Comparison of ENCODE assay signal across 6 cellular contexts in genomic region chr7:91356915-91357314, GRCh38.
"Had no signal": no experiment of that assay in that cellular context is flagged by ENCODE, and none has a peak within 500 bp of the region (broad histone marks: within the 10 kb centered on the region; RNA-seq: fewer than 3 reads in every experiment).

No MANE protein-coding gene starts in this region.

- H3K27ac ChIP-seq: GM23248 had no signal

- H3K4me3 Mint-ChIP-seq: H9 had no signal

- ATAC-seq: K562 had no signal

- DNase-seq: GOT3, H9, HCEC 1CT, IMR-90 had no signal

- H2AFZ ChIP-seq: GM23248 had no signal

- H3K27ac Mint-ChIP-seq: H9 had no signal

- H3K4me3 ChIP-seq: GM23248, K562 had no signal

- H3K9ac ChIP-seq: GM23248 had no signal
